1 cellular context compared by ENCODE assay signal in genomic region chr3:169764453-169765280, GRCh38.
TF ChIP-seq lines count a peak whose summit lies in the region.

Gene TERC (minus strand): TSS chr3:169765060.

TF ChIP-seq in K562, 482 proteins besides CTCF, POLR2A, EP300 and RAD21 (continued from another document and continues in another):
- TF ChIP-seq, protein P1, sequence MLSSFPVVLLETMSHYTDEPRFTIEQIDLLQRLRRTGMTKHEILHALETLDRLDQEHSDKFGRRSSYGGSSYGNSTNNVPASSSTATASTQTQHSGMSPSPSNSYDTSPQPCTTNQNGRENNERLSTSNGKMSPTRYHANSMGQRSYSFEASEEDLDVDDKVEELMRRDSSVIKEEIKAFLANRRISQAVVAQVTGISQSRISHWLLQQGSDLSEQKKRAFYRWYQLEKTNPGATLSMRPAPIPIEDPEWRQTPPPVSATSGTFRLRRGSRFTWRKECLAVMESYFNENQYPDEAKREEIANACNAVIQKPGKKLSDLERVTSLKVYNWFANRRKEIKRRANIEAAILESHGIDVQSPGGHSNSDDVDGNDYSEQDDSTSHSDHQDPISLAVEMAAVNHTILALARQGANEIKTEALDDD (IDR thresholded peaks at IDR 0.05), result no peak
- TF ChIP-seq U2AF2 (optimal IDR thresholded peaks at IDR 0.05; ENCODE audit: low read depth, low read length), result no peak
- TF ChIP-seq WHSC1 (IDR thresholded peaks at IDR 0.05; ENCODE audit: low read length), result no peak
- TF ChIP-seq ERF (CRISPR knock-in tag; IDR thresholded peaks at IDR 0.05), result peak; percentile 83; the same call in 1 of the 2 replicates
- TF ChIP-seq ELF1 (tag; IDR thresholded peaks at IDR 0.05), result peak; percentile 95
- TF ChIP-seq CREB1 (IDR thresholded peaks at IDR 0.05), result peak; percentile 61
- peak; percentile 14; the same call in 1 of the 2 replicates for TF ChIP-seq CREB1 (CRISPR knock-in tag; IDR thresholded peaks at IDR 0.05)
- no peak for TF ChIP-seq CBFA2T3 (IDR thresholded peaks at IDR 0.05)
- TF ChIP-seq ZNF23 (CRISPR knock-in tag; IDR thresholded peaks at IDR 0.05), result no peak
- TF ChIP-seq MAX (CRISPR knock-in tag; IDR thresholded peaks at IDR 0.05), result no peak
- TF ChIP-seq NFIC (IDR thresholded peaks at IDR 0.05), result peak; percentile 31; the same call in 1 of the 2 replicates
- 0 out of 2 replicates have a peak, but pooled peaks have one; percentile 49 for TF ChIP-seq SRSF3 (IDR thresholded peaks at IDR 0.05; ENCODE audit: insufficient read depth, low read length)
- peak; percentile 67; the same call in 1 of the 2 replicates for TF ChIP-seq MBD2 (IDR thresholded peaks at IDR 0.05; ENCODE audit: borderline replicate concordance, low read depth)
- no peak for TF ChIP-seq CBX2 (IDR thresholded peaks at IDR 0.05; ENCODE audit: insufficient read depth, low read length, poor library complexity, severe bottlenecking)
- peak; percentile 96 for TF ChIP-seq RBM22 (IDR thresholded peaks at IDR 0.05; ENCODE audit: low read depth, low read length, poor library complexity, severe bottlenecking)
- no peak for TF ChIP-seq ZNF57 (CRISPR knock-in tag; IDR thresholded peaks at IDR 0.05)
- peak; percentile 57; the same call in 1 of the 2 replicates for TF ChIP-seq PREB (CRISPR knock-in tag; IDR thresholded peaks at IDR 0.05)
- TF ChIP-seq, protein P2, sequence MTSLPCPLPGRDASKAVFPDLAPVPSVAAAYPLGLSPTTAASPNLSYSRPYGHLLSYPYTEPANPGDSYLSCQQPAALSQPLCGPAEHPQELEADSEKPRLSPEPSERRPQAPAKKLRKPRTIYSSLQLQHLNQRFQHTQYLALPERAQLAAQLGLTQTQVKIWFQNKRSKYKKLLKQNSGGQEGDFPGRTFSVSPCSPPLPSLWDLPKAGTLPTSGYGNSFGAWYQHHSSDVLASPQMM (CRISPR knock-in tag; IDR thresholded peaks at IDR 0.05), result no peak
- TF ChIP-seq CREM (IDR thresholded peaks at IDR 0.05; ENCODE audit: low read depth), result peak; percentile 84
- no peak for TF ChIP-seq ZNF217 (CRISPR knock-in tag; IDR thresholded peaks at IDR 0.05)
- TF ChIP-seq SIN3B (IDR thresholded peaks at IDR 0.05; ENCODE audit: low read depth), result no peak
- peak; percentile 16; the same call in 1 of the 2 replicates for TF ChIP-seq STAT5A (IDR thresholded peaks at IDR 0.05; ENCODE audit: borderline replicate concordance, low read length)
- TF ChIP-seq PTBP1 (IDR thresholded peaks at IDR 0.05; ENCODE audit: low read depth, low read length), result no peak
- TF ChIP-seq RB1 (IDR thresholded peaks at IDR 0.05; ENCODE audit: low read depth), result no peak
- no peak for TF ChIP-seq NCOA6 (IDR thresholded peaks at IDR 0.05)
- no peak for TF ChIP-seq ZNF274 (IDR thresholded peaks at IDR 0.05; ENCODE audit: borderline replicate concordance, low read depth, low read length)
- TF ChIP-seq MEIS2 (IDR thresholded peaks at IDR 0.05; ENCODE audit: partially characterized antibody), result no peak
- no peak for TF ChIP-seq RFX5 (IDR thresholded peaks at IDR 0.05; ENCODE audit: low read depth, low read length)
- no peak; the same call in 1 of the 2 replicates for TF ChIP-seq EGR1 (conservative IDR thresholded peaks at IDR 0.05)
- TF ChIP-seq USF1 (CRISPR knock-in tag; IDR thresholded peaks at IDR 0.05), result no peak
- no peak for TF ChIP-seq NFE2L1 (tag; IDR thresholded peaks at IDR 0.05; ENCODE audit: borderline replicate concordance, low read depth)
- TF ChIP-seq RBM17 (IDR thresholded peaks at IDR 0.05; ENCODE audit: borderline replicate concordance, low read depth, low read length), result no peak
- TF ChIP-seq SRSF1 (IDR thresholded peaks at IDR 0.05; ENCODE audit: low read depth, low read length), result 0 out of 2 replicates have a peak, but pooled peaks have one; percentile 71
- TF ChIP-seq TBL1XR1 (IDR thresholded peaks at IDR 0.05; ENCODE audit: low read length in 2 of 2), result no peak
- TF ChIP-seq L3MBTL2 (IDR thresholded peaks at IDR 0.05), result no peak
- TF ChIP-seq ZNF174 (CRISPR knock-in tag; IDR thresholded peaks at IDR 0.05), result no peak
- no peak for TF ChIP-seq BDP1 (IDR thresholded peaks at IDR 0.05; ENCODE audit: insufficient read depth, insufficient read length)
- peak; percentile 96 for TF ChIP-seq TBP (optimal IDR thresholded peaks at IDR 0.05; ENCODE audit: low read depth, low read length)
- TF ChIP-seq MECOM (CRISPR knock-in tag; IDR thresholded peaks at IDR 0.05), result no peak
- 0 out of 2 replicates have a peak, but pooled peaks have one; percentile 28 for TF ChIP-seq ZBTB26 (CRISPR knock-in tag; IDR thresholded peaks at IDR 0.05)
- TF ChIP-seq TEAD2 (tag; IDR thresholded peaks at IDR 0.05), result no peak
- no peak for TF ChIP-seq ZNF431 (CRISPR knock-in tag; IDR thresholded peaks at IDR 0.05)
- peak; percentile 88 for TF ChIP-seq MTA3 (IDR thresholded peaks at IDR 0.05; ENCODE audit: borderline replicate concordance)
- TF ChIP-seq ZNF263 (CRISPR knock-in tag; IDR thresholded peaks at IDR 0.05; ENCODE audit: borderline replicate concordance), result no peak
- TF ChIP-seq ATF1 (CRISPR knock-in tag; IDR thresholded peaks at IDR 0.05), result no peak
- TF ChIP-seq ATF1 (tag; IDR thresholded peaks at IDR 0.05), result peak; percentile 58
- no peak for TF ChIP-seq KDM2B (CRISPR knock-in tag; IDR thresholded peaks at IDR 0.05)
- peak; percentile 92 to 96; a peak in 3 of 4 replicates for TF ChIP-seq ETV6 (IDR thresholded peaks at IDR 0.05; ENCODE audit: borderline replicate concordance in 1 of 2, low read depth in 2 of 2, low read length in 1 of 2)
- no peak for TF ChIP-seq ETV6 (CRISPR knock-in tag; IDR thresholded peaks at IDR 0.05; ENCODE audit: borderline replicate concordance)
- TF ChIP-seq PATZ1 (CRISPR knock-in tag; IDR thresholded peaks at IDR 0.05; ENCODE audit: borderline replicate concordance), result peak; percentile 59; the same call in 1 of the 2 replicates
- no peak for TF ChIP-seq ZNF124 (CRISPR knock-in tag; IDR thresholded peaks at IDR 0.05)
- TF ChIP-seq KAT8 (IDR thresholded peaks at IDR 0.05; ENCODE audit: low read depth), result no peak
- TF ChIP-seq ZNF184 (CRISPR knock-in tag; IDR thresholded peaks at IDR 0.05), result no peak
- TF ChIP-seq, protein P3, sequence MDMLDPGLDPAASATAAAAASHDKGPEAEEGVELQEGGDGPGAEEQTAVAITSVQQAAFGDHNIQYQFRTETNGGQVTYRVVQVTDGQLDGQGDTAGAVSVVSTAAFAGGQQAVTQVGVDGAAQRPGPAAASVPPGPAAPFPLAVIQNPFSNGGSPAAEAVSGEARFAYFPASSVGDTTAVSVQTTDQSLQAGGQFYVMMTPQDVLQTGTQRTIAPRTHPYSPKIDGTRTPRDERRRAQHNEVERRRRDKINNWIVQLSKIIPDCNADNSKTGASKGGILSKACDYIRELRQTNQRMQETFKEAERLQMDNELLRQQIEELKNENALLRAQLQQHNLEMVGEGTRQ (CRISPR knock-in tag; IDR thresholded peaks at IDR 0.05), result no peak
- TF ChIP-seq ZNF311 (CRISPR knock-in tag; IDR thresholded peaks at IDR 0.05), result no peak
- peak in 1 of 2 experiments; percentile 29; a peak in 1 of 4 replicates for TF ChIP-seq SIX5 (IDR thresholded peaks at IDR 0.05; ENCODE audit: borderline replicate concordance in 1 of 2, insufficient read depth in 1 of 2, low read depth in 1 of 2, low read length in 2 of 2)
- peak; percentile 96 for TF ChIP-seq AFF4 (CRISPR knock-in tag; IDR thresholded peaks at IDR 0.05)
- no peak for TF ChIP-seq DDX20 (tag; IDR thresholded peaks at IDR 0.05; ENCODE audit: low read depth)
- peak; percentile 87 for TF ChIP-seq GTF2A2 (tag; IDR thresholded peaks at IDR 0.05)
- TF ChIP-seq CTCFL (IDR thresholded peaks at IDR 0.05; ENCODE audit: borderline replicate concordance, insufficient read depth, low read depth, low read length, poor library complexity, severe bottlenecking), result no peak
- TF ChIP-seq MCM7 (IDR thresholded peaks at IDR 0.05), result no peak
- TF ChIP-seq SRF (CRISPR knock-in tag; IDR thresholded peaks at IDR 0.05), result peak in 1 of 2 experiments; percentile 49; a peak in 1 of 4 replicates
- no peak for TF ChIP-seq PRMT5 (CRISPR knock-in tag; IDR thresholded peaks at IDR 0.05)
- peak; percentile 20; the same call in 1 of the 2 replicates for TF ChIP-seq TAF7 (tag; IDR thresholded peaks at IDR 0.05)
